ENCODE assay signal across 20 cellular contexts in genomic region chr2:107001964-107002696, GRCh38.
DNase-seq lines count a peak whose midpoint lies in the region; TF ChIP-seq lines count a peak whose summit lies in the region.
"Had no signal": no experiment of that assay in that cellular context is flagged by ENCODE, and none has a peak within 500 bp of the region (broad histone marks: within the 10 kb centered on the region; RNA-seq: fewer than 3 reads in every experiment).

No MANE protein-coding gene starts in this region.

- H3K18ac ChIP-seq in neuronal stem cell (ENCODE audit: low read length) = no peak overlapping the region

- H3K4me2 ChIP-seq in neuronal stem cell (ENCODE audit: insufficient read depth, low read length, poor library complexity, severe bottlenecking) = no peak overlapping the region

- H3K27me3 ChIP-seq in WERI-Rb-1 (ENCODE audit: insufficient read depth, low read depth, severe bottlenecking) = peaks cover 55% of the 10 kb centered on the region
- H3K27me3 ChIP-seq in neuronal stem cell (ENCODE audit: control insufficient read depth in 3 of 3, insufficient read depth in 3 of 3, low read depth in 1 of 3, low read length in 3 of 3) = no peaks in the 10 kb centered on the region
- H3K27me3 ChIP-seq: tibial nerve had no signal

- H3K9me3 ChIP-seq in WERI-Rb-1 (ENCODE audit: severe bottlenecking) (no peaks in the 10 kb centered on the region), neuronal stem cell (replicated peaks in 1 of 2; ENCODE audit: control insufficient read depth in 2 of 2, insufficient read depth in 1 of 2, low read depth in 1 of 2, low read length in 2 of 2) (no peaks in the 10 kb centered on the region)
- H3K9me3 ChIP-seq: tibial nerve had no signal

- H2BK12ac ChIP-seq in neuronal stem cell (ENCODE audit: low read length) = no peak overlapping the region

- no peak overlapping the region for H2AFZ ChIP-seq in neuronal stem cell (ENCODE audit: low read length)
- H2AFZ ChIP-seq: parathyroid adenoma had no signal

- WGBS in neuronal stem cell (ENCODE audit: extremely low coverage in 2 of 2, insufficient read length in 2 of 2, insufficient replicate concordance in 1 of 2), 2 donors = no CpG with 5 or more reads among the region's 4 CpGs

- H4K91ac ChIP-seq in neuronal stem cell (ENCODE audit: low read depth, low read length, poor library complexity) = no peak overlapping the region

- H3K23ac ChIP-seq in neuronal stem cell (ENCODE audit: low read depth, low read length, poor library complexity) = no peak overlapping the region

- no peak overlapping the region for H2BK5ac ChIP-seq in neuronal stem cell (ENCODE audit: low read length)

- no peak overlapping the region for H2AK5ac ChIP-seq in neuronal stem cell (ENCODE audit: low read depth, low read length)

- H3K4me1 ChIP-seq in neuronal stem cell (ENCODE audit: control insufficient read depth in 2 of 2, insufficient read depth in 1 of 2, low read depth in 1 of 2, low read length in 2 of 2) = peaks cover 0 to 2% of the 10 kb centered on the region in 2 donors
- H3K4me1 ChIP-seq: parathyroid adenoma, tibial nerve had no signal

- no peak overlapping the region for H4K8ac ChIP-seq in neuronal stem cell (ENCODE audit: low read depth, low read length)

- H3K4me3 ChIP-seq in fibroblast of villous mesenchyme (ENCODE audit: low read depth, low read length) (no peak overlapping the region), WERI-Rb-1 (ENCODE audit: low read depth, low read length) (no peak overlapping the region), neuronal stem cell (ENCODE audit: low read length in 2 of 2) (no peak overlapping the region)
- H3K4me3 ChIP-seq: skin epidermis, tibial nerve had no signal

- H2BK120ac ChIP-seq in neuronal stem cell (ENCODE audit: low read depth, low read length) = no peak overlapping the region

- H3K27ac ChIP-seq in WERI-Rb-1 = no peak overlapping the region
- H3K27ac ChIP-seq in neuronal stem cell (replicated peaks; ENCODE audit: low read length) = no peak overlapping the region
- H3K27ac ChIP-seq: 22Rv1, HL-60, parathyroid adenoma, skin epidermis, tibial nerve had no signal

- H3K4ac ChIP-seq in neuronal stem cell (ENCODE audit: low read length) = no peak overlapping the region

- no peak overlapping the region for H2BK15ac ChIP-seq in neuronal stem cell (ENCODE audit: low read length)

- H3K79me1 ChIP-seq in neuronal stem cell (ENCODE audit: low read depth, low read length) = no peaks in the 10 kb centered on the region

- intact Hi-C loops in posterior cingulate gyrus (cut with DNase I) = no loop called here

- no peak overlapping the region for H3K9ac ChIP-seq in neuronal stem cell (ENCODE audit: low read depth, low read length, poor library complexity)
- H3K9ac ChIP-seq: parathyroid adenoma had no signal

- DNase-seq in DMS 273 (lab: John Stamatoyannopoulos, UW; ENCODE audit: unreplicated experiment) = peak; percentile 30
- no peak for DNase-seq in DMS 273 treated with DMSO at 0.1 percent for 48 hours (lab: John Stamatoyannopoulos, UW)
- DNase-seq in SW480 (ENCODE audit: low spot score) = peak; percentile 45
- peak; percentile 75 for DNase-seq in fibroblast of villous mesenchyme (ENCODE audit: low read depth)
- DNase-seq in GM19238 (ENCODE audit: insufficient read length, low spot score) = no peak
- DNase-seq in WERI-Rb-1 = no peak
- DNase-seq in posterior cingulate gyrus = no peak
- DNase-seq in neuronal stem cell (ENCODE audit: low spot score) = no peak
- DNase-seq: anterior cingulate cortex; CD8-positive, alpha-beta T cell; dermis blood vessel endothelial cell; erythroblast; hypothalamus; NK-92 treated with Interleukin-12 subunit alpha and Interleukin-12 subunit beta, amount 100 ng/mL, for 24 hours; T-helper 17 cell had no signal

- TF ChIP-seq CTCF in fibroblast of villous mesenchyme (IDR thresholded peaks at IDR 0.05; ENCODE audit: insufficient read depth, low read depth, low read length) (no peak), WERI-Rb-1 (IDR thresholded peaks at IDR 0.05; ENCODE audit: low read depth, low read length) (no peak)

- H3K14ac ChIP-seq in neuronal stem cell (ENCODE audit: low read length) = no peak overlapping the region

- no peaks in the 10 kb centered on the region for H3K36me3 ChIP-seq in WERI-Rb-1
- H3K36me3 ChIP-seq in neuronal stem cell (replicated peaks in 1 of 2; ENCODE audit: control insufficient read depth in 2 of 2, insufficient read depth in 2 of 2, low read length in 2 of 2) = no peaks in the 10 kb centered on the region
- H3K36me3 ChIP-seq: tibial nerve had no signal

Comparison
In these comparisons a context has a peak if more than half of its experiments do, and no peak if none do; other contexts are left out.
1. DNase-seq: peak in DMS 273 (single experiment), SW480 (single experiment) and fibroblast of villous mesenchyme (single experiment); none in DMS 273 treated with DMSO at 0.1 percent for 48 hours (single experiment), GM19238 (single experiment), WERI-Rb-1 (single experiment), posterior cingulate gyrus (0 of 10) and neuronal stem cell (single experiment).